Comparison of ENCODE assay signal across 16 cellular contexts in the genomic region with DNA sequence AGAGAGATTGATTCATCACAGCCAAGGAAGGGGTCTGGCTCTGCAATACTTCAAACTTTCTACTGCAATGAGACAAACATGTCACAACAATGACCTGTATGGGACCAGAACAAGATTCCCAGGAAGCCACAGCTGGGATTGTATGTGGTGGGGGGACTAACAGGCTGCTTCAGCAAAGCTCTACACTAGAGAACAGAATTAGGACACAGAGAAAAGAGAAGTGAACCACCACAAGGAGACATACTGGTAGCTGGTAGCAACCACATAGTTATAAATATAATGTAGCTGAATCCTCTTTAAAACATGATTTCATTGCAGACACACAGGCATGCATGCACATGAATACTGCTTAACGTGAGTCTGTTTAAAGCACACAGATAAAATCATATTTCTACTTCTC. TPM values are rescaled to one million over a fixed set of nuclear protein-coding genes. Genes with fewer than 3 reads are reported as not detected.
DNase-seq lines count a peak whose midpoint lies in the region; ATAC-seq, FAIRE-seq and TF ChIP-seq lines count a peak whose summit lies in the region.
"Had no signal": no experiment of that assay in that cellular context is flagged by ENCODE, and none has a peak within 500 bp of the region (broad histone marks: within the 10 kb centered on the region; RNA-seq: fewer than 3 reads in every experiment).

No MANE protein-coding gene starts in this region.

- peak; percentile 44 for ATAC-seq in HG02798 (IDR thresholded peaks at IDR 0.05; ENCODE audit: poor library complexity, unreplicated experiment)
- no peak for ATAC-seq in upper lobe of right lung
- ATAC-seq: GM23338 had no signal

- H3K4me3 ChIP-seq in upper lobe of right lung = no peak overlapping the region
- H3K4me3 ChIP-seq: GM23338 had no signal

- H3K36me3 ChIP-seq in upper lobe of right lung = no peaks in the 10 kb centered on the region

- H3K27ac ChIP-seq in upper lobe of right lung = no peak overlapping the region

- no peak for DNase-seq in GM12891 (ENCODE audit: insufficient read length, low spot score)
- DNase-seq in GM19239 (ENCODE audit: insufficient read length, low spot score) = no peak
- DNase-seq in KBM-7 = peak; percentile 22
- no peak for DNase-seq in occipital lobe (lab: John Stamatoyannopoulos, UW)
- no peak for DNase-seq in upper lobe of right lung
- no peak for DNase-seq in urothelium cell line (ENCODE audit: low spot score)
- no peak for DNase-seq in NCI-H1105 treated with DMSO at 0.1 percent for 48 hours (lab: John Stamatoyannopoulos, UW)
- DNase-seq: activated CD4-positive, CD25-positive, alpha-beta regulatory T cell; activated naive CD4-positive, alpha-beta T cell treated with anti-CD3 and anti-CD28 coated beads, Interleukin-2, amount 50 U/mL, for 16 hours; effector CD8-positive, alpha-beta T cell; GDM1; NCI-H510A treated with DMSO at 0.1 percent for 48 hours; T-helper 1 cell had no signal

- in situ Hi-C loops in KBM-7 (cut with MboI; ENCODE audit: low pct_unique_long_range_greater_than_20kb, low sequenced_read_pairs) = no loop called here

- H3K4me1 ChIP-seq in upper lobe of right lung = peaks cover 5% of the 10 kb centered on the region

- TF ChIP-seq POLR2A in GM12891 (IDR thresholded peaks at IDR 0.05; ENCODE audit: low read depth, low read length) = no peak

- no peak for TF ChIP-seq CTCF in upper lobe of right lung (IDR thresholded peaks at IDR 0.05)

- H3K27me3 ChIP-seq in upper lobe of right lung = peaks cover 10% of the 10 kb centered on the region

- FAIRE-seq in GM12891 (lab: Jason Lieb, UNC) = no peak
- FAIRE-seq in GM19239 (lab: Jason Lieb, UNC) = peak; percentile 40
- no peak for FAIRE-seq in urothelium cell line (lab: Jason Lieb, UNC)

- H3K9me3 ChIP-seq in upper lobe of right lung = no peaks in the 10 kb centered on the region

- intact Hi-C loops in upper lobe of right lung (cut with DNase I) = no loop called here

TF ChIP-seq in GM12891, 5 proteins besides CTCF, POLR2A, EP300 and RAD21:
- TF ChIP-seq POLR2AphosphoS5 (IDR thresholded peaks at IDR 0.05; ENCODE audit: low read depth, low read length) (no peak), PAX5 (IDR thresholded peaks at IDR 0.05; ENCODE audit: insufficient read depth, low read length, severe bottlenecking) (no peak), SPI1 (IDR thresholded peaks at IDR 0.05; ENCODE audit: low read depth, low read length) (peak; percentile 88)

RNA-seq across cellular contexts. Expression of a gene that starts 3.5 kb away (rescaled TPM):
- 0.19 TPM for polyA plus RNA-seq in GM12891 (2012; ENCODE audit: low read depth, missing spikeins)
- total RNA-seq in occipital lobe (14.2 TPM), upper lobe of right lung (0.98 TPM)
- total RNA-seq: A673 had no signal

RNA-seq across cellular contexts. Expression of a gene that starts 10.3 kb away (rescaled TPM):
- polyA plus RNA-seq in GM12891 (2012; ENCODE audit: low read depth, missing spikeins) = 0.06 TPM
- total RNA-seq in occipital lobe (1.4 TPM), upper lobe of right lung (not detected)
- total RNA-seq: A673 had no signal
